ENCODE assay signal across 13 cellular contexts in the genomic region with DNA sequence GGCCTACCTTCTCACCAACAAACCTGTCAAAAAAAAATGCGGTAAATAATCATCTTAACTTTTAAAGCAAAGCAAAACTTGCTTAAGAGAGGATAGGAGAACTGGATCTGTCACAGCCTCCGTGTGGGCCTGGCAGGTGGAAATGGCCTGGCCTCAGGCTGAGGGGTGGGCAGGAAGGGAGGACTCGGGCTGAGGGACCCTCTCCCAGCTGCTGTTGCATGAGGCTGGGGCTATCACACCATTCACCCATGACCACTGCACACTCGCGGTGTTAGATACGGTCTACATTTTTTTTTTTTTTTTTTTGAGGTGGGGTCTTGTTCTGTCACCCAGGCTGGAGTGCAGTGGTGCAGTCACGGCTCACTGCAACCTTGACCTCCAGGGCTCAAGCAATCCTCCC. TPM values are rescaled to one million over a fixed set of nuclear protein-coding genes. Genes with fewer than 3 reads are reported as not detected.
DNase-seq lines count a peak whose midpoint lies in the region; ATAC-seq, FAIRE-seq and TF ChIP-seq lines count a peak whose summit lies in the region.
"Had no signal": no experiment of that assay in that cellular context is flagged by ENCODE, and none has a peak within 500 bp of the region (broad histone marks: within the 10 kb centered on the region; RNA-seq: fewer than 3 reads in every experiment).

No MANE protein-coding gene starts in this region.

- H2AFZ ChIP-seq in IMR-90 (replicated peaks; ENCODE audit: low read length, poor library complexity) (no peak overlapping the region), K562 (ENCODE audit: low read depth, low read length) (no peak overlapping the region)

- H3K9me3 ChIP-seq in IMR-90 (ENCODE audit: control insufficient read depth, insufficient read depth, low read length), result no peaks in the 10 kb centered on the region
- H3K9me3 ChIP-seq in K562 (replicated peaks; ENCODE audit: control insufficient read depth, insufficient read depth, low read depth, low read length), result no peaks in the 10 kb centered on the region
- no peaks in the 10 kb centered on the region for H3K9me3 ChIP-seq in lower lobe of right lung
- H3K9me3 ChIP-seq in subcutaneous abdominal adipose tissue (ENCODE audit: control insufficient read depth in 5 of 5, low read length in 5 of 5), result no peaks in the 10 kb centered on the region
- H3K9me3 ChIP-seq: mucosa of descending colon had no signal

- H3K9ac ChIP-seq in IMR-90 (ENCODE audit: low read depth, low read length) (no peak overlapping the region), K562 (ENCODE audit: insufficient read depth in 1 of 2, low read depth in 2 of 2, low read length in 2 of 2) (no peak overlapping the region; a peak in 2 of 4 replicates), subcutaneous abdominal adipose tissue (ENCODE audit: low read length in 5 of 5) (peak overlapping the region in 4 of 5 donors; percentile 4 to 62 (median 8))

- ATAC-seq in IMR-90 (ENCODE audit: low read depth) (no peak), K562 (no peak), lower lobe of right lung (no peak), GM21526 (IDR thresholded peaks at IDR 0.05; ENCODE audit: low FRiP score, unreplicated experiment) (no peak), omental fat pad (ENCODE audit: low FRiP score) (no peak)

- no peak for TF ChIP-seq EP300 in K562 (IDR thresholded peaks at IDR 0.05; ENCODE audit: low read length)

- H2BK120ac ChIP-seq in IMR-90 (ENCODE audit: low read depth, low read length), result no peak overlapping the region

- peak overlapping the region; percentile 8; the same call in 1 of the 2 replicates for H4K91ac ChIP-seq in IMR-90 (ENCODE audit: insufficient read depth, low read depth, low read length)

- peak overlapping the region; percentile 40 for H2BK5ac ChIP-seq in IMR-90 (ENCODE audit: low read depth, low read length, poor library complexity, severe bottlenecking)

- peak overlapping the region; percentile 16 for H3K18ac ChIP-seq in IMR-90 (ENCODE audit: low read depth, low read length)

- intact Hi-C loops in IMR-90 (cut with micrococcal nuclease), result no loop called here
- intact Hi-C loops in K562 (cut with micrococcal nuclease), result no loop called here
- intact Hi-C loops in lower lobe of right lung (cut with DNase I), result no loop called here

- no CpG with 5 or more reads among the region's 7 CpGs for WGBS in IMR-90 (ENCODE audit: extremely low coverage in 2 of 2, insufficient read length in 1 of 2), 2 experiments
- 74% methylated on average over 6 of the region's 7 CpGs for WGBS in K562 (ENCODE audit: insufficient coverage, low coverage, missing lambda C conversion rate)

- no peak overlapping the region for H2BK20ac ChIP-seq in IMR-90 (ENCODE audit: low read depth, low read length)

- no peak for TF ChIP-seq RAD21 in IMR-90 (IDR thresholded peaks at IDR 0.05; ENCODE audit: low read length)
- no peak for TF ChIP-seq RAD21 in K562 (CRISPR knock-in tag; conservative IDR thresholded peaks at IDR 0.05 in 1 of 2, IDR thresholded peaks at IDR 0.05 in 1 of 2)

- no peak overlapping the region for H2AK5ac ChIP-seq in IMR-90 (ENCODE audit: low read depth, low read length)

- H3K36me3 ChIP-seq in IMR-90 (ENCODE audit: control insufficient read depth, insufficient read depth, low read length) (peaks cover 60% of the 10 kb centered on the region), K562 (ENCODE audit: control insufficient read depth, insufficient read depth, low read length) (peaks cover 54% of the 10 kb centered on the region; the same call in 2 of the 3 replicates), lower lobe of right lung (peaks cover 76% of the 10 kb centered on the region), subcutaneous abdominal adipose tissue (ENCODE audit: control insufficient read depth in 5 of 5, insufficient read depth in 5 of 5, low read length in 5 of 5) (peaks cover 0 to 73% (median 65%) of the 10 kb centered on the region in 5 donors)

- H2BK15ac ChIP-seq in IMR-90 (ENCODE audit: low read depth, low read length), result no peak overlapping the region

- in situ Hi-C loops in IMR-90 (cut with MboI; ENCODE audit: low sequenced_read_pairs), result no loop called here
- in situ Hi-C loops in K562 (cut with MboI), result no loop called here

- peak overlapping the region; percentile 8; the same call in 1 of the 2 replicates for H3K27ac ChIP-seq in IMR-90 (ENCODE audit: insufficient read depth, low read length)
- H3K27ac ChIP-seq in K562 (ENCODE audit: extremely low read depth, low read depth, low read length), result no peak overlapping the region
- H3K27ac ChIP-seq in lower lobe of right lung, result peak overlapping the region; percentile 79
- peak overlapping the region; percentile 82 for H3K27ac ChIP-seq in subcutaneous abdominal adipose tissue (ENCODE audit: low read depth, low read length)

- POLR2A ChIA-PET in IMR-90 (lab: Charles Lee; ENCODE audit: unreplicated experiment) (no interaction called here), K562 (lab: Yijun Ruan, JAX) (interaction anchor here (1.1 to 2.0 kb wide), 4 partner anchors 9 to 58 kb away, joined by 3 to 5 read pairs (median 4); no protein-coding TSS in a partner anchor)

- no peak for TF ChIP-seq CTCF in IMR-90 (conservative IDR thresholded peaks at IDR 0.05; ENCODE audit: low read depth, low read length)
- TF ChIP-seq CTCF in K562 (IDR thresholded peaks at IDR 0.05 in 2 of 3, conservative IDR thresholded peaks at IDR 0.05 in 1 of 3; ENCODE audit: insufficient read depth in 2 of 3, low read depth in 1 of 3, low read length in 3 of 3), result no peak
- no peak for TF ChIP-seq CTCF in lower lobe of right lung (IDR thresholded peaks at IDR 0.05)
- TF ChIP-seq CTCF in omental fat pad (IDR thresholded peaks at IDR 0.05), result no peak

- H3K79me1 ChIP-seq in IMR-90 (ENCODE audit: low read depth in 1 of 2, low read length in 2 of 2), result peaks cover 0 to 8% of the 10 kb centered on the region in 2 experiments; a peak in 1 of 4 replicates

- H3K4me2 ChIP-seq in IMR-90 (ENCODE audit: low read depth, low read length) (no peak overlapping the region), K562 (ENCODE audit: insufficient read depth, low read length) (no peak overlapping the region)

- H3K23ac ChIP-seq in IMR-90 (ENCODE audit: low read depth, low read length), result no peak overlapping the region

- TF ChIP-seq POLR2A in IMR-90 (IDR thresholded peaks at IDR 0.05; ENCODE audit: low read depth, low read length) (no peak), K562 (conservative IDR thresholded peaks at IDR 0.05) (no peak)

- dilution Hi-C loops in IMR-90 (cut with HindIII; ENCODE audit: low sequenced_read_pairs, unreplicated experiment), result no loop called here

- H3K56ac ChIP-seq in IMR-90 (ENCODE audit: extremely low read depth, insufficient read depth, low read length), result no peak overlapping the region

- 0 out of 2 replicates have a peak, but pooled peaks cover 3% of the 10 kb centered on the region for H4K20me1 ChIP-seq in IMR-90 (ENCODE audit: insufficient read depth, low read length)
- no peaks in the 10 kb centered on the region for H4K20me1 ChIP-seq in K562 (replicated peaks; ENCODE audit: control insufficient read depth, insufficient read depth, low read length)

- peak overlapping the region; percentile 74 for H2AK9ac ChIP-seq in IMR-90 (replicated peaks; ENCODE audit: low read depth, low read length, poor library complexity)

- no peak overlapping the region for H3K14ac ChIP-seq in IMR-90 (replicated peaks; ENCODE audit: low read depth, low read length)

- H4K5ac ChIP-seq in IMR-90 (ENCODE audit: low read depth, low read length), result peak overlapping the region; percentile 77

- H3K9me1 ChIP-seq in IMR-90 (ENCODE audit: insufficient read depth, low read length), result peaks cover 8% of the 10 kb centered on the region; the same call in 1 of the 2 replicates
- peaks cover 5% of the 10 kb centered on the region for H3K9me1 ChIP-seq in K562 (ENCODE audit: control insufficient read depth, insufficient read depth, low read length)

- FAIRE-seq in K562 (lab: Jason Lieb, UNC), result no peak
- FAIRE-seq in urothelium cell line (lab: Jason Lieb, UNC), result no peak
- FAIRE-seq: frontal cortex had no signal

- peaks cover 10% of the 10 kb centered on the region for H3K4me1 ChIP-seq in IMR-90 (ENCODE audit: control insufficient read depth, insufficient read depth, low read length)
- peaks cover 0 to 4% of the 10 kb centered on the region in 2 experiments; a peak in 1 of 5 replicates for H3K4me1 ChIP-seq in K562 (replicated peaks in 1 of 2; ENCODE audit: control insufficient read depth in 2 of 2, insufficient read depth in 2 of 2, low read length in 2 of 2)
- H3K4me1 ChIP-seq in lower lobe of right lung, result peaks cover 46% of the 10 kb centered on the region
- H3K4me1 ChIP-seq in subcutaneous abdominal adipose tissue (ENCODE audit: control insufficient read depth in 5 of 5, insufficient read depth in 5 of 5, low read length in 5 of 5), result peaks cover 3 to 58% (median 39%) of the 10 kb centered on the region in 5 donors

- CTCF ChIA-PET in IMR-90 (lab: Yijun Ruan, JAX) (no interaction called here), K562 (lab: Yijun Ruan, JAX; ENCODE audit: low intra/inter-chr PET ratio) (no interaction called here)

- H3K27me3 ChIP-seq in IMR-90 (ENCODE audit: control insufficient read depth, insufficient read depth, low read length) (no peaks in the 10 kb centered on the region), K562 (ENCODE audit: control insufficient read depth in 2 of 2, insufficient read depth in 2 of 2, low read length in 2 of 2) (no peaks in the 10 kb centered on the region), lower lobe of right lung (ENCODE audit: low read depth) (no peaks in the 10 kb centered on the region), subcutaneous abdominal adipose tissue (ENCODE audit: control insufficient read depth in 5 of 5, insufficient read depth in 4 of 5, low read length in 5 of 5) (no peaks in the 10 kb centered on the region)

- no peak for DNase-seq in IMR-90
- no peak for DNase-seq in K562 (ENCODE audit: extremely low read depth in 1 of 4, low spot score in 3 of 4)
- DNase-seq in lower lobe of right lung, result no peak
- DNase-seq in hepatic stellate cell (ENCODE audit: low spot score), result no peak
- no peak for DNase-seq in urothelium cell line (ENCODE audit: low spot score)
- no peak for DNase-seq in omental fat pad (ENCODE audit: low spot score)
- DNase-seq: activated CD4-positive, CD25-positive, alpha-beta regulatory T cell treated with anti-CD3 and anti-CD28 coated beads, Interleukin-2, amount 50 U/mL, for 72 hours; NCI-H146; OCI-M1 had no signal

- H4K8ac ChIP-seq in IMR-90 (ENCODE audit: low read depth in 2 of 2, low read length in 2 of 2), result peak overlapping the region in 1 of 2 experiments; percentile 56; a peak in 1 of 4 replicates

- no TSS peak for BruUV-seq in IMR-90 (replicated peaks; lab: Mats Ljungman, UMichigan)
- no TSS peak for BruUV-seq in K562 (replicated peaks; lab: Mats Ljungman, UMichigan)

- peak overlapping the region; percentile 82; the same call in 1 of the 2 replicates for H3K4ac ChIP-seq in IMR-90 (ENCODE audit: low read depth, low read length)

- H3K79me2 ChIP-seq in K562 (ENCODE audit: control insufficient read depth, insufficient read depth, low read length), result no peaks in the 10 kb centered on the region

- no peak overlapping the region for H3K4me3 ChIP-seq in IMR-90 (ENCODE audit: insufficient read depth, low read depth, low read length)
- H3K4me3 ChIP-seq in K562, result no peak overlapping the region
- H3K4me3 ChIP-seq in lower lobe of right lung, result no peak overlapping the region
- H3K4me3 ChIP-seq in subcutaneous abdominal adipose tissue (ENCODE audit: low read depth in 1 of 5, low read length in 5 of 5), result no peak overlapping the region
- H3K4me3 ChIP-seq: mucosa of descending colon had no signal

RNA-seq across cellular contexts. Expression of a gene that starts 24.5 kb away (rescaled TPM):
- total RNA-seq in IMR-90 (2012; rRNA removed) (28.1 and 46.6 TPM in 2 replicates), K562 (2014; rRNA removed) (7.4 and 11.1 TPM in 2 replicates), K562 (2014; rRNA removed; fragmentation: Illumina TruSeq; extraction: Trizol) (5.9 and 6.9 TPM in 2 replicates), K562 (2015; rRNA removed; fragmentation: Illumina TruSeq; extraction: Trizol) (10.7 and 11.3 TPM in 2 replicates), K562 (2021) (30.3 and 30.4 TPM in 2 replicates), lower lobe of right lung (67.4 TPM), omental fat pad (10 to 100 TPM; 34.6 to 69.2 (median 42.6) TPM)
- polyA plus RNA-seq in IMR-90 (2012; rRNA removed) (75.7 and 78.8 TPM in 2 replicates), K562 (2011; rRNA removed) (8.2 and 13.2 TPM in 2 replicates), K562 (2014; fragmentation: Illumina TruSeq; extraction: Trizol) (25.0 and 26.7 TPM in 2 replicates), K562 (2014; fragmentation: Nextera tagmentation; extraction: Ambion mirVana) (1 to 10 TPM; 3.6 to 5.7 TPM), K562 (2014; rRNA removed) (14.1 and 14.2 TPM in 2 replicates)
- polyA plus RNA-seq in IMR-90 (2012; cell fraction: cytosol; rRNA removed), result 77.3 and 77.9 TPM in 2 replicates
- 56.6 and 87.7 TPM in 2 replicates for polyA plus RNA-seq in IMR-90 (2012; cell fraction: nucleus; rRNA removed; ENCODE audit: low replicate concordance)
- 36.7 and 76.2 TPM in 2 replicates for total RNA-seq in K562 (2011; cell fraction: chromatin; rRNA removed; ENCODE audit: low replicate concordance)
- total RNA-seq in K562 (2011; cell fraction: nucleolus; rRNA removed), result 31.7 and 34.5 TPM in 2 replicates
- total RNA-seq in K562 (2011; cell fraction: nucleoplasm; rRNA removed), result 30.6 and 40.3 TPM in 2 replicates
- 10.8 and 17.1 TPM in 2 replicates for polyA plus RNA-seq in K562 (2011; cell fraction: cytosol; rRNA removed)
- 11.1 and 18.2 TPM in 2 replicates for polyA plus RNA-seq in K562 (2011; cell fraction: nucleus; rRNA removed)
- 16.3 and 23.1 TPM in 2 replicates for polyA plus RNA-seq in K562 (2012)
- polyA minus RNA-seq in K562 (2011; rRNA and poly(A)+ RNA removed), result 23.5 and 26.8 TPM in 2 replicates
- 27.3 and 29.4 TPM in 2 replicates for polyA minus RNA-seq in K562 (2011; cell fraction: cytosol; rRNA and poly(A)+ RNA removed)
- 11.3 and 15.9 TPM in 2 replicates for polyA minus RNA-seq in K562 (2011; cell fraction: nucleus; rRNA and poly(A)+ RNA removed)

RNA-seq across cellular contexts. Expression of a gene that starts 24.9 kb away (rescaled TPM):
- 9.5 and 10.3 TPM in 2 replicates for total RNA-seq in IMR-90 (2012; rRNA removed)
- 10.4 and 11.1 TPM in 2 replicates for polyA plus RNA-seq in IMR-90 (2012; rRNA removed)
- 5.4 and 8.6 TPM in 2 replicates for polyA plus RNA-seq in IMR-90 (2012; cell fraction: cytosol; rRNA removed)
- 16.7 and 32.2 TPM in 2 replicates for polyA plus RNA-seq in IMR-90 (2012; cell fraction: nucleus; rRNA removed; ENCODE audit: low replicate concordance)
- total RNA-seq in K562 (2011; cell fraction: chromatin; rRNA removed; ENCODE audit: low replicate concordance), result 16.0 and 39.3 TPM in 2 replicates
- 22.9 and 32.4 TPM in 2 replicates for total RNA-seq in K562 (2011; cell fraction: nucleolus; rRNA removed)
- 20.5 and 21.6 TPM in 2 replicates for total RNA-seq in K562 (2011; cell fraction: nucleoplasm; rRNA removed)
- 11.8 and 12.2 TPM in 2 replicates for total RNA-seq in K562 (2014; rRNA removed)
- 7.3 and 7.4 TPM in 2 replicates for total RNA-seq in K562 (2014; rRNA removed; fragmentation: Illumina TruSeq; extraction: Trizol)
- total RNA-seq in K562 (2015; rRNA removed; fragmentation: Illumina TruSeq; extraction: Trizol), result 12.8 and 14.1 TPM in 2 replicates
- total RNA-seq in K562 (2021), result 17.4 and 18.4 TPM in 2 replicates
- 4.5 and 7.6 TPM in 2 replicates for polyA plus RNA-seq in K562 (2011; rRNA removed)
- 5.7 and 12.0 TPM in 2 replicates for polyA plus RNA-seq in K562 (2011; cell fraction: cytosol; rRNA removed)
- polyA plus RNA-seq in K562 (2011; cell fraction: nucleus; rRNA removed), result 13.3 and 21.7 TPM in 2 replicates
- polyA plus RNA-seq in K562 (2012), result 8.5 and 12.1 TPM in 2 replicates
- 7.4 and 10.8 TPM in 2 replicates for polyA plus RNA-seq in K562 (2014; fragmentation: Illumina TruSeq; extraction: Trizol)
- under 1 TPM; 0.15 to 0.38 TPM for polyA plus RNA-seq in K562 (2014; fragmentation: Nextera tagmentation; extraction: Ambion mirVana)
- polyA plus RNA-seq in K562 (2014; rRNA removed), result 7.0 and 10.0 TPM in 2 replicates
- 4.6 and 4.8 TPM in 2 replicates for polyA minus RNA-seq in K562 (2011; rRNA and poly(A)+ RNA removed)
- 5.2 and 8.7 TPM in 2 replicates for polyA minus RNA-seq in K562 (2011; cell fraction: cytosol; rRNA and poly(A)+ RNA removed)
- 14.1 and 19.8 TPM in 2 replicates for polyA minus RNA-seq in K562 (2011; cell fraction: nucleus; rRNA and poly(A)+ RNA removed)
- total RNA-seq in lower lobe of right lung, result 8.6 TPM
- 10 to 100 TPM in 1 of 4 donors, 1 to 10 TPM in 3; 4.3 to 12.2 (median 7.9) TPM for total RNA-seq in omental fat pad

RNA-seq across cellular contexts. Expression of a gene that starts 43.1 kb away (rescaled TPM):
- not detected in 2 replicates for total RNA-seq in IMR-90 (2012; rRNA removed)
- polyA plus RNA-seq in IMR-90 (2012; rRNA removed), result not detected in 2 replicates
- polyA plus RNA-seq in IMR-90 (2012; cell fraction: cytosol; rRNA removed), result 0.02 TPM in 2 replicates
- polyA plus RNA-seq in IMR-90 (2012; cell fraction: nucleus; rRNA removed; ENCODE audit: low replicate concordance), result 0.16 and 0.70 TPM in 2 replicates
- not detected in 2 replicates for total RNA-seq in K562 (2011; cell fraction: chromatin; rRNA removed; ENCODE audit: low replicate concordance)
- not detected in 2 replicates for total RNA-seq in K562 (2011; cell fraction: nucleolus; rRNA removed)
- total RNA-seq in K562 (2011; cell fraction: nucleoplasm; rRNA removed), result not detected in 2 replicates
- total RNA-seq in K562 (2014; rRNA removed), result not detected in 2 replicates
- not detected in 2 replicates for total RNA-seq in K562 (2014; rRNA removed; fragmentation: Illumina TruSeq; extraction: Trizol)
- not detected in 2 replicates for total RNA-seq in K562 (2015; rRNA removed; fragmentation: Illumina TruSeq; extraction: Trizol)
- 0.16 and 0.22 TPM in 2 replicates for total RNA-seq in K562 (2021)
- not detected in 2 replicates for polyA plus RNA-seq in K562 (2011; rRNA removed)
- not detected in 2 replicates for polyA plus RNA-seq in K562 (2011; cell fraction: cytosol; rRNA removed)
- polyA plus RNA-seq in K562 (2011; cell fraction: nucleus; rRNA removed), result not detected in 2 replicates
- not detected in 2 replicates for polyA plus RNA-seq in K562 (2012)
- not detected in 2 replicates for polyA plus RNA-seq in K562 (2014; fragmentation: Illumina TruSeq; extraction: Trizol)
- not detected for polyA plus RNA-seq in K562 (2014; fragmentation: Nextera tagmentation; extraction: Ambion mirVana)
- polyA plus RNA-seq in K562 (2014; rRNA removed), result not detected in 2 replicates
- polyA minus RNA-seq in K562 (2011; rRNA and poly(A)+ RNA removed), result not detected in 2 replicates
- 2.4 TPM in 1 of 2 replicates, not detected in the other for polyA minus RNA-seq in K562 (2011; cell fraction: cytosol; rRNA and poly(A)+ RNA removed)
- polyA minus RNA-seq in K562 (2011; cell fraction: nucleus; rRNA and poly(A)+ RNA removed), result not detected in 2 replicates
- not detected for total RNA-seq in lower lobe of right lung
- not detected for total RNA-seq in omental fat pad
- total RNA-seq: frontal cortex had no signal

RNA-seq across cellular contexts. Expression of a gene that starts 58.6 kb away (rescaled TPM):
- total RNA-seq in IMR-90 (2012; rRNA removed) (32.2 and 43.0 TPM in 2 replicates), K562 (2014; rRNA removed) (46.6 and 54.4 TPM in 2 replicates), K562 (2014; rRNA removed; fragmentation: Illumina TruSeq; extraction: Trizol) (26.0 and 27.2 TPM in 2 replicates), K562 (2015; rRNA removed; fragmentation: Illumina TruSeq; extraction: Trizol) (23.3 and 24.5 TPM in 2 replicates), K562 (2021) (52.2 and 61.5 TPM in 2 replicates), lower lobe of right lung (54.4 TPM), omental fat pad (100 to 1,000 TPM in 1 of 4 donors, 10 to 100 TPM in 3; 73.7 to 137 (median 83.3) TPM)
- polyA plus RNA-seq in IMR-90 (2012; rRNA removed) (49.7 and 56.2 TPM in 2 replicates), K562 (2011; rRNA removed) (56.9 and 66.1 TPM in 2 replicates), K562 (2014; fragmentation: Illumina TruSeq; extraction: Trizol) (36.5 and 38.1 TPM in 2 replicates), K562 (2014; fragmentation: Nextera tagmentation; extraction: Ambion mirVana) (10 to 100 TPM; 13.1 to 15.6 TPM), K562 (2014; rRNA removed) (49.5 and 58.8 TPM in 2 replicates)
- polyA plus RNA-seq in IMR-90 (2012; cell fraction: cytosol; rRNA removed), result 37.6 and 46.1 TPM in 2 replicates
- 62.8 and 74.0 TPM in 2 replicates for polyA plus RNA-seq in IMR-90 (2012; cell fraction: nucleus; rRNA removed; ENCODE audit: low replicate concordance)
- total RNA-seq in K562 (2011; cell fraction: chromatin; rRNA removed; ENCODE audit: low replicate concordance), result 112 and 117 TPM in 2 replicates
- total RNA-seq in K562 (2011; cell fraction: nucleolus; rRNA removed), result 77.5 and 112 TPM in 2 replicates
- 88.6 and 94.3 TPM in 2 replicates for total RNA-seq in K562 (2011; cell fraction: nucleoplasm; rRNA removed)
- 72.0 and 89.0 TPM in 2 replicates for polyA plus RNA-seq in K562 (2011; cell fraction: cytosol; rRNA removed)
- polyA plus RNA-seq in K562 (2011; cell fraction: nucleus; rRNA removed), result 128 and 150 TPM in 2 replicates
- 33.0 and 68.6 TPM in 2 replicates for polyA plus RNA-seq in K562 (2012)
- polyA minus RNA-seq in K562 (2011; rRNA and poly(A)+ RNA removed), result 48.2 and 57.6 TPM in 2 replicates
- 28.3 and 42.0 TPM in 2 replicates for polyA minus RNA-seq in K562 (2011; cell fraction: cytosol; rRNA and poly(A)+ RNA removed)
- polyA minus RNA-seq in K562 (2011; cell fraction: nucleus; rRNA and poly(A)+ RNA removed), result 36.8 and 48.7 TPM in 2 replicates

RNA-seq across cellular contexts. Expression of a gene that starts 58.9 kb away (rescaled TPM):
- total RNA-seq in IMR-90 (2012; rRNA removed) (5.2 and 6.1 TPM in 2 replicates), K562 (2014; rRNA removed) (4.1 and 4.3 TPM in 2 replicates), K562 (2014; rRNA removed; fragmentation: Illumina TruSeq; extraction: Trizol) (5.6 and 6.0 TPM in 2 replicates), K562 (2015; rRNA removed; fragmentation: Illumina TruSeq; extraction: Trizol) (4.9 and 6.9 TPM in 2 replicates), K562 (2021) (5.5 and 5.8 TPM in 2 replicates), lower lobe of right lung (6.3 TPM), omental fat pad (1 to 10 TPM; 1.4 to 4.0 (median 2.7) TPM)
- polyA plus RNA-seq in IMR-90 (2012; rRNA removed) (2.4 and 2.7 TPM in 2 replicates), K562 (2011; rRNA removed) (4.7 and 5.5 TPM in 2 replicates), K562 (2014; fragmentation: Illumina TruSeq; extraction: Trizol) (5.3 and 6.0 TPM in 2 replicates), K562 (2014; fragmentation: Nextera tagmentation; extraction: Ambion mirVana) (1 to 10 TPM; 6.0 to 8.4 TPM), K562 (2014; rRNA removed) (3.5 and 6.1 TPM in 2 replicates)
- polyA plus RNA-seq in IMR-90 (2012; cell fraction: cytosol; rRNA removed), result 1.3 and 2.0 TPM in 2 replicates
- polyA plus RNA-seq in IMR-90 (2012; cell fraction: nucleus; rRNA removed; ENCODE audit: low replicate concordance), result 0.58 and 1.2 TPM in 2 replicates
- 7.3 and 8.5 TPM in 2 replicates for total RNA-seq in K562 (2011; cell fraction: chromatin; rRNA removed; ENCODE audit: low replicate concordance)
- 6.8 and 8.2 TPM in 2 replicates for total RNA-seq in K562 (2011; cell fraction: nucleolus; rRNA removed)
- 6.0 and 6.3 TPM in 2 replicates for total RNA-seq in K562 (2011; cell fraction: nucleoplasm; rRNA removed)
- polyA plus RNA-seq in K562 (2011; cell fraction: cytosol; rRNA removed), result 4.9 and 5.5 TPM in 2 replicates
- polyA plus RNA-seq in K562 (2011; cell fraction: nucleus; rRNA removed), result 3.5 and 4.0 TPM in 2 replicates
- 5.9 and 6.1 TPM in 2 replicates for polyA plus RNA-seq in K562 (2012)
- 6.3 and 6.9 TPM in 2 replicates for polyA minus RNA-seq in K562 (2011; rRNA and poly(A)+ RNA removed)
- polyA minus RNA-seq in K562 (2011; cell fraction: cytosol; rRNA and poly(A)+ RNA removed), result 2.4 and 3.1 TPM in 2 replicates
- 2.4 and 3.6 TPM in 2 replicates for polyA minus RNA-seq in K562 (2011; cell fraction: nucleus; rRNA and poly(A)+ RNA removed)

Comparison
In these comparisons a context has a peak if more than half of its experiments do, and no peak if none do; other contexts are left out.
1. H3K9ac ChIP-seq: peak in subcutaneous abdominal adipose tissue (4 of 5); none in IMR-90 (single experiment) and K562 (0 of 2).